24 cellular contexts compared by ENCODE assay signal in genomic region chr1:24101796-24102580, GRCh38. TPM values are rescaled to one million over a fixed set of nuclear protein-coding genes. Genes with fewer than 3 reads are reported as not detected.
DNase-seq lines count a peak whose midpoint lies in the region; ATAC-seq and TF ChIP-seq lines count a peak whose summit lies in the region.
"Had no signal": no experiment of that assay in that cellular context is flagged by ENCODE, and none has a peak within 500 bp of the region (broad histone marks: within the 10 kb centered on the region; RNA-seq: fewer than 3 reads in every experiment).

No MANE protein-coding gene starts in this region.

- peak overlapping the region; percentile 80 for H3K27ac Mint-ChIP-seq in nephron progenitor cell
- H3K27ac Mint-ChIP-seq: activated CD4-positive, alpha-beta T cell treated with anti-CD3 and anti-CD28 coated beads for 36 hours; activated naive CD8-positive, alpha-beta T cell treated with anti-CD3 and anti-CD28 coated beads, Interleukin-2, amount 10 ng/mL, durations not matched to agents 7 days and 5 days; CD4-positive, alpha-beta T cell had no signal

- peak in 1 of 5 donors; percentile 44 for DNase-seq in heart left ventricle
- DNase-seq in Right ventricle myocardium inferior (ENCODE audit: missing footprints), result no peak
- no peak for DNase-seq in nephron progenitor cell
- DNase-seq in aorta, result no peak
- DNase-seq in adrenal gland, result no peak
- no peak for DNase-seq in HT-29 (ENCODE audit: low spot score)
- DNase-seq in cortex of kidney (lab: John Stamatoyannopoulos, UW), result no peak
- DNase-seq: activated CD4-positive, alpha-beta T cell treated with anti-CD3 and anti-CD28 coated beads for 36 hours; activated naive CD8-positive, alpha-beta T cell treated with anti-CD3 and anti-CD28 coated beads, Interleukin-2, amount 10 ng/mL, durations not matched to agents 7 days and 5 days; CD4-positive, alpha-beta T cell; dermis blood vessel endothelial cell; MM.1S; naive thymus-derived CD4-positive, alpha-beta T cell; NCI-H1436 treated with DMSO at 0.1 percent for 48 hours; NCI-H2227 treated with DMSO at 0.1 percent for 48 hours; NK-92 treated with Interleukin-12 subunit alpha and Interleukin-12 subunit beta, amount 100 ng/mL, for 24 hours had no signal

- peaks cover 0 to 74% (median 22%) of the 10 kb centered on the region in 12 donors for H3K4me1 ChIP-seq in heart left ventricle
- peaks cover 0 to 21% (median 4%) of the 10 kb centered on the region in 3 donors for H3K4me1 ChIP-seq in gastroesophageal sphincter
- no peaks in the 10 kb centered on the region for H3K4me1 ChIP-seq in aorta (ENCODE audit: control insufficient read depth in 1 of 2, insufficient read depth in 2 of 2, low read length in 2 of 2)
- peaks cover 3 to 6% of the 10 kb centered on the region in 2 donors for H3K4me1 ChIP-seq in adrenal gland (replicated peaks in 1 of 2)
- H3K4me1 ChIP-seq: HAP-1, prostate gland had no signal

- intact Hi-C loops in heart left ventricle (cut with DNase I), result no loop called here
- intact Hi-C loops in Right ventricle myocardium inferior (cut with DNase I), result no loop called here
- intact Hi-C loops in aorta (cut with DNase I), result no loop called here
- intact Hi-C loops in adrenal gland (cut with DNase I), result no loop called here

- peaks cover 50% of the 10 kb centered on the region for H3K4me1 Mint-ChIP-seq in nephron progenitor cell
- H3K4me1 Mint-ChIP-seq: activated CD4-positive, alpha-beta T cell treated with anti-CD3 and anti-CD28 coated beads for 36 hours; naive thymus-derived CD4-positive, alpha-beta T cell had no signal

- TF ChIP-seq EP300 in gastroesophageal sphincter (IDR thresholded peaks at IDR 0.05), result no peak

- H3K36me3 ChIP-seq in heart left ventricle (peaks cover 0 to 41% (median 9%) of the 10 kb centered on the region in 9 donors), gastroesophageal sphincter (no peaks in the 10 kb centered on the region), aorta (ENCODE audit: control insufficient read depth in 1 of 2, insufficient read depth in 2 of 2, low read length in 1 of 2) (no peaks in the 10 kb centered on the region), adrenal gland (replicated peaks in 1 of 2) (no peaks in the 10 kb centered on the region)
- H3K36me3 ChIP-seq: HAP-1, prostate gland had no signal

- no peaks in the 10 kb centered on the region for H3K9me3 Mint-ChIP-seq in nephron progenitor cell
- H3K9me3 Mint-ChIP-seq: activated naive CD8-positive, alpha-beta T cell treated with anti-CD3 and anti-CD28 coated beads, Interleukin-2, amount 10 ng/mL, durations not matched to agents 7 days and 5 days; CD4-positive, alpha-beta T cell; naive thymus-derived CD4-positive, alpha-beta T cell had no signal

- no peaks in the 10 kb centered on the region for H3K36me3 Mint-ChIP-seq in nephron progenitor cell (ENCODE audit: low read depth)
- H3K36me3 Mint-ChIP-seq: activated naive CD8-positive, alpha-beta T cell treated with anti-CD3 and anti-CD28 coated beads, Interleukin-2, amount 10 ng/mL, durations not matched to agents 7 days and 5 days; naive thymus-derived CD4-positive, alpha-beta T cell had no signal

- no peaks in the 10 kb centered on the region for H3K9me3 ChIP-seq in heart left ventricle
- H3K9me3 ChIP-seq in gastroesophageal sphincter, result no peaks in the 10 kb centered on the region
- H3K9me3 ChIP-seq in aorta (ENCODE audit: control insufficient read depth, low read length), result no peaks in the 10 kb centered on the region
- H3K9me3 ChIP-seq in adrenal gland (replicated peaks in 1 of 3), result no peaks in the 10 kb centered on the region
- H3K9me3 ChIP-seq: HAP-1, prostate gland, testis had no signal

- H3K27me3 ChIP-seq in heart left ventricle (no peaks in the 10 kb centered on the region), gastroesophageal sphincter (no peaks in the 10 kb centered on the region), aorta (ENCODE audit: control insufficient read depth in 1 of 2, insufficient read depth in 2 of 2, low read length in 1 of 2) (no peaks in the 10 kb centered on the region), adrenal gland (no peaks in the 10 kb centered on the region)
- H3K27me3 ChIP-seq: testis had no signal

- H3K27me3 Mint-ChIP-seq in nephron progenitor cell (ENCODE audit: low read depth, poor library complexity), result peaks cover 4% of the 10 kb centered on the region
- H3K27me3 Mint-ChIP-seq: activated CD4-positive, alpha-beta T cell treated with anti-CD3 and anti-CD28 coated beads for 36 hours; activated naive CD8-positive, alpha-beta T cell treated with anti-CD3 and anti-CD28 coated beads, Interleukin-2, amount 10 ng/mL, durations not matched to agents 7 days and 5 days; naive thymus-derived CD4-positive, alpha-beta T cell had no signal

- H3K4me3 ChIP-seq in heart left ventricle (no peak overlapping the region), gastroesophageal sphincter (no peak overlapping the region), aorta (ENCODE audit: low read length in 2 of 2) (no peak overlapping the region), adrenal gland (no peak overlapping the region)
- H3K4me3 ChIP-seq: HAP-1, prostate gland, testis had no signal

- WGBS in heart left ventricle, 4 donors, result 51 to 57% (median 56%) methylated on average over 7 to 9 of the region's 9 CpGs
- WGBS in gastroesophageal sphincter (ENCODE audit: low coverage in 1 of 2), 2 donors, result 27% methylated on average over 2 of the region's 9 CpGs; no CpG with 5 or more reads in 1 of the 2 donors
- WGBS in aorta, 2 donors, result 55 to 59% methylated on average over 9 of the region's 9 CpGs
- WGBS in adrenal gland, 4 donors, result 78 to 85% (median 83%) methylated on average over 7 to 9 of the region's 9 CpGs

- ATAC-seq in heart left ventricle (peak in 2 of 4 donors; percentile 1 to 7), Right ventricle myocardium inferior (no peak), gastroesophageal sphincter (no peak), aorta (ENCODE audit: low FRiP score) (peak; percentile 3)
- ATAC-seq: activated CD4-positive, alpha-beta T cell treated with anti-CD3 and anti-CD28 coated beads for 36 hours; naive thymus-derived CD4-positive, alpha-beta T cell had no signal

- no peak for TF ChIP-seq POLR2A in heart left ventricle (IDR thresholded peaks at IDR 0.05)
- no peak for TF ChIP-seq POLR2A in gastroesophageal sphincter (IDR thresholded peaks at IDR 0.05)
- no peak for TF ChIP-seq POLR2A in adrenal gland (IDR thresholded peaks at IDR 0.05)

- no peak for TF ChIP-seq CTCF in heart left ventricle (IDR thresholded peaks at IDR 0.05)
- TF ChIP-seq CTCF in gastroesophageal sphincter (IDR thresholded peaks at IDR 0.05), result no peak
- no peak for TF ChIP-seq CTCF in nephron progenitor cell (IDR thresholded peaks at IDR 0.05)
- no peak for TF ChIP-seq CTCF in adrenal gland (IDR thresholded peaks at IDR 0.05)

- H3K27ac ChIP-seq in heart left ventricle, result peak overlapping the region in 11 of 12 donors; percentile 30 to 92 (median 68)
- peak overlapping the region in 3 of 4 donors; percentile 35 to 69 (median 48) for H3K27ac ChIP-seq in gastroesophageal sphincter
- H3K27ac ChIP-seq in aorta (ENCODE audit: low read depth in 1 of 2, low read length in 2 of 2), result peak overlapping the region in 1 of 2 donors; percentile 7
- no peak overlapping the region for H3K27ac ChIP-seq in adrenal gland
- H3K27ac ChIP-seq: prostate gland had no signal

- H3K4me3 Mint-ChIP-seq in nephron progenitor cell, result no peak overlapping the region
- H3K4me3 Mint-ChIP-seq: activated CD4-positive, alpha-beta T cell treated with anti-CD3 and anti-CD28 coated beads for 36 hours; activated naive CD8-positive, alpha-beta T cell treated with anti-CD3 and anti-CD28 coated beads, Interleukin-2, amount 10 ng/mL, durations not matched to agents 7 days and 5 days; CD4-positive, alpha-beta T cell; naive thymus-derived CD4-positive, alpha-beta T cell had no signal

RNA-seq across cellular contexts. Expression of gene MYOM3, which starts 9.9 kb away (rescaled TPM):
- total RNA-seq in heart left ventricle (100 to 1,000 TPM; 230 to 379 (median 288) TPM), Right ventricle myocardium inferior (403 TPM), gastroesophageal sphincter (1 to 10 TPM in 1 of 4 donors, under 1 TPM in 1, not detected in 2; 0.31 to 2.4 TPM), aorta (1 to 10 TPM in 1 of 2 donors, under 1 TPM in 1; 0.78 to 1.9 TPM), adrenal gland (under 1 TPM; 0.11 to 0.51 (median 0.17) TPM)
- polyA plus RNA-seq in heart left ventricle (100 to 1,000 TPM in 1 of 2 donors, 10 to 100 TPM in 1; 76.7 to 327 TPM), aorta (1 to 10 TPM in 1 of 2 donors, under 1 TPM in 1; 0.59 to 1.1 TPM), adrenal gland (under 1 TPM; 0.09 to 0.40 (median 0.30) TPM)
- 19.8 and 20.7 TPM in 2 replicates for total RNA-seq in HT-29 (2014; rRNA removed; shearing (Covaris generic))
- total RNA-seq: activated CD4-positive, alpha-beta T cell treated with anti-CD3 and anti-CD28 coated beads for 36 hours; activated naive CD8-positive, alpha-beta T cell treated with anti-CD3 and anti-CD28 coated beads, Interleukin-2, amount 10 ng/mL, durations not matched to agents 7 days and 5 days; CD4-positive, alpha-beta T cell; dermis blood vessel endothelial cell; frontal cortex; lung microvascular endothelial cell; naive thymus-derived CD4-positive, alpha-beta T cell had no signal
- polyA plus RNA-seq: AG04450; naive thymus-derived CD4-positive, alpha-beta T cell had no signal

RNA-seq across cellular contexts. Expression of gene IL22RA1, which starts 41.0 kb away (rescaled TPM):
- 1 to 10 TPM in 1 of 9 donors, under 1 TPM in 5, not detected in 3; 0.19 to 1.3 (median 0.49) TPM for total RNA-seq in heart left ventricle
- polyA plus RNA-seq in heart left ventricle, result under 1 TPM; 0.04 to 0.12 TPM
- total RNA-seq in Right ventricle myocardium inferior, result 0.24 TPM
- total RNA-seq in gastroesophageal sphincter, result under 1 TPM in 2 of 4 donors, not detected in 2; 0.57 to 0.58 TPM
- total RNA-seq in aorta, result under 1 TPM; 0.18 to 0.23 TPM
- 1 to 10 TPM in 1 of 2 donors, not detected in 1; 2.4 TPM for polyA plus RNA-seq in aorta
- total RNA-seq in adrenal gland, result under 1 TPM in 6 of 8 donors, not detected in 2; 0.18 to 0.76 (median 0.41) TPM
- polyA plus RNA-seq in adrenal gland, result under 1 TPM; 0.13 to 0.73 (median 0.24) TPM
- total RNA-seq in HT-29 (2014; rRNA removed; shearing (Covaris generic)), result 21.7 and 32.8 TPM in 2 replicates
- total RNA-seq: activated CD4-positive, alpha-beta T cell treated with anti-CD3 and anti-CD28 coated beads for 36 hours; CD4-positive, alpha-beta T cell; dermis blood vessel endothelial cell; epithelial cell of proximal tubule; frontal cortex; lung microvascular endothelial cell; naive thymus-derived CD4-positive, alpha-beta T cell had no signal
- polyA plus RNA-seq: AG04450; naive thymus-derived CD4-positive, alpha-beta T cell had no signal

Comparison
In these comparisons a context has a peak if more than half of its experiments do, and no peak if none do; other contexts are left out.
1. H3K27ac ChIP-seq: peak in heart left ventricle (11 of 12) and gastroesophageal sphincter (3 of 4); none in adrenal gland (0 of 5).
2. RNA of gene MYOM3, which starts 9.9 kb away (total RNA-seq): 403 TPM in Right ventricle myocardium inferior (single experiment) and 230 to 379 TPM in heart left ventricle; 19.8 to 20.7 TPM in HT-29, 0.78 to 1.9 TPM in aorta, 0.31 to 2.4 TPM in gastroesophageal sphincter and 0.11 to 0.51 TPM in adrenal gland; every median in the first group is over 10 times any median in the second.